In the genomic region with DNA sequence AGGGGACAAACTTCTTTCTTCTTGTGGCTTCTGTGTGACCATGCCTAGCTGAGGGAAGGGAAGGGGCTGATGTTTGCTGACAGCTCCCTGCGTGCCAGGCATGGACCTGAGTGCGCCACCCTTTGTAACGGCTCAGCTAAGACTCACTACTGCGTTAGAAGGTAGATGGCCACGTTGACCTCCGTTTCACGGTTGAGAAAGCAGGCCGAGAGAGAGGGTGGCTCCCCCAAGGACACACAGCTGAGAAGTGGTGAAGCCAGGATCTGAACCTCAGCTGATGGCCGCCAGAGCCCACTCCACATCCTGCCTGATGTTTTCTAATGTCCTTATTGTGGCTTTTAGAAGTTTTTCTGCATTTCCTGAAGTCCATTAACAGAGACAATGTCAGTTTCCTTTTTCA, we compare ENCODE assay signal across 11 cellular contexts. TPM values are rescaled to one million over a fixed set of nuclear protein-coding genes. Genes with fewer than 3 reads are reported as not detected.
DNase-seq lines count a peak whose midpoint lies in the region; ATAC-seq and TF ChIP-seq lines count a peak whose summit lies in the region.
"Had no signal": no experiment of that assay in that cellular context is flagged by ENCODE, and none has a peak within 500 bp of the region (broad histone marks: within the 10 kb centered on the region; RNA-seq: fewer than 3 reads in every experiment).

No MANE protein-coding gene starts in this region.

- TF ChIP-seq CTCF in foreskin keratinocyte (conservative IDR thresholded peaks at IDR 0.05), result no peak

- peak overlapping the region; percentile 84 for H3K27ac Mint-ChIP-seq in activated naive CD8-positive, alpha-beta T cell
- no peak overlapping the region for H3K27ac Mint-ChIP-seq in activated naive CD8-positive, alpha-beta T cell treated with anti-CD3 and anti-CD28 coated beads for 36 hours
- peak overlapping the region; percentile 92 for H3K27ac Mint-ChIP-seq in stimulated activated naive CD8-positive, alpha-beta T cell treated with anti-CD3 and anti-CD28 coated beads, Interleukin-15, Interleukin-2, amounts not matched to agents 100 ng/mL and 50 ng/mL, for 24 hours

- DNase-seq in activated naive CD8-positive, alpha-beta T cell treated with anti-CD3 and anti-CD28 coated beads for 36 hours, result no peak
- DNase-seq in MV-4-11 (lab: John Stamatoyannopoulos, UW), result peak; percentile 19
- no peak for DNase-seq in foreskin keratinocyte
- no peak for DNase-seq in activated effector memory CD4-positive, alpha-beta T cell treated with anti-CD3 and anti-CD28 coated beads, Interleukin-2, amount 50 U/mL, for 16 hours
- DNase-seq in iPS-NIHi7 (ENCODE audit: extremely low spot score), result no peak
- DNase-seq: GOT3, NCI-H2227 treated with DMSO at 0.1 percent for 48 hours, psoas muscle had no signal

- peaks cover 1% of the 10 kb centered on the region for H3K27me3 Mint-ChIP-seq in activated naive CD8-positive, alpha-beta T cell
- H3K27me3 Mint-ChIP-seq in activated naive CD8-positive, alpha-beta T cell treated with anti-CD3 and anti-CD28 coated beads for 36 hours, result peaks cover 4% of the 10 kb centered on the region
- H3K27me3 Mint-ChIP-seq in stimulated activated naive CD8-positive, alpha-beta T cell treated with anti-CD3 and anti-CD28 coated beads, Interleukin-15, Interleukin-2, amounts not matched to agents 100 ng/mL and 50 ng/mL, for 24 hours, result peaks cover 7% of the 10 kb centered on the region

- ATAC-seq in HG02678 (IDR thresholded peaks at IDR 0.05; ENCODE audit: unreplicated experiment), result peak; percentile 27
- no peak for ATAC-seq in foreskin keratinocyte
- ATAC-seq: psoas muscle had no signal

- H3K9me3 Mint-ChIP-seq in activated naive CD8-positive, alpha-beta T cell (ENCODE audit: low read depth), result no peaks in the 10 kb centered on the region
- no peaks in the 10 kb centered on the region for H3K9me3 Mint-ChIP-seq in activated naive CD8-positive, alpha-beta T cell treated with anti-CD3 and anti-CD28 coated beads for 36 hours
- peaks cover 5% of the 10 kb centered on the region for H3K9me3 Mint-ChIP-seq in stimulated activated naive CD8-positive, alpha-beta T cell treated with anti-CD3 and anti-CD28 coated beads, Interleukin-15, Interleukin-2, amounts not matched to agents 100 ng/mL and 50 ng/mL, for 24 hours

- peaks cover 5% of the 10 kb centered on the region for H3K4me1 ChIP-seq in foreskin keratinocyte
- H3K4me1 ChIP-seq: psoas muscle had no signal

- peaks cover 3% of the 10 kb centered on the region for H3K27me3 ChIP-seq in foreskin keratinocyte

- H3K36me3 Mint-ChIP-seq in activated naive CD8-positive, alpha-beta T cell, result no peaks in the 10 kb centered on the region
- H3K36me3 Mint-ChIP-seq in activated naive CD8-positive, alpha-beta T cell treated with anti-CD3 and anti-CD28 coated beads for 36 hours, result no peaks in the 10 kb centered on the region
- H3K36me3 Mint-ChIP-seq in stimulated activated naive CD8-positive, alpha-beta T cell treated with anti-CD3 and anti-CD28 coated beads, Interleukin-15, Interleukin-2, amounts not matched to agents 100 ng/mL and 50 ng/mL, for 24 hours (ENCODE audit: low read depth), result no peaks in the 10 kb centered on the region

- H3K4me3 Mint-ChIP-seq in activated naive CD8-positive, alpha-beta T cell, result no peak overlapping the region
- H3K4me3 Mint-ChIP-seq in activated naive CD8-positive, alpha-beta T cell treated with anti-CD3 and anti-CD28 coated beads for 36 hours, result no peak overlapping the region
- no peak overlapping the region for H3K4me3 Mint-ChIP-seq in stimulated activated naive CD8-positive, alpha-beta T cell treated with anti-CD3 and anti-CD28 coated beads, Interleukin-15, Interleukin-2, amounts not matched to agents 100 ng/mL and 50 ng/mL, for 24 hours

- H3K27ac ChIP-seq in foreskin keratinocyte, result no peak overlapping the region
- H3K27ac ChIP-seq: psoas muscle had no signal

- H3K4me1 Mint-ChIP-seq in activated naive CD8-positive, alpha-beta T cell (ENCODE audit: low read depth), result peaks cover 54% of the 10 kb centered on the region
- H3K4me1 Mint-ChIP-seq in activated naive CD8-positive, alpha-beta T cell treated with anti-CD3 and anti-CD28 coated beads for 36 hours, result peaks cover 22% of the 10 kb centered on the region
- peaks cover 63% of the 10 kb centered on the region for H3K4me1 Mint-ChIP-seq in stimulated activated naive CD8-positive, alpha-beta T cell treated with anti-CD3 and anti-CD28 coated beads, Interleukin-15, Interleukin-2, amounts not matched to agents 100 ng/mL and 50 ng/mL, for 24 hours (ENCODE audit: low read depth)

RNA-seq across cellular contexts. Expression of gene RGS9, which starts 45.1 kb away (rescaled TPM):
- 1 to 10 TPM; 1.2 TPM for total RNA-seq in activated naive CD8-positive, alpha-beta T cell treated with anti-CD3 and anti-CD28 coated beads for 36 hours
- 4.2 and 4.5 TPM in 2 replicates for total RNA-seq in foreskin keratinocyte
- 5.0 and 6.4 TPM in 2 replicates for polyA plus RNA-seq in foreskin keratinocyte
